Comparison of ENCODE assay signal across 9 cellular contexts in genomic region chr3:48112813-48113212, GRCh38.
DNase-seq lines count a peak whose midpoint lies in the region; ATAC-seq and TF ChIP-seq lines count a peak whose summit lies in the region.
"Had no signal": no experiment of that assay in that cellular context is flagged by ENCODE, and none has a peak within 500 bp of the region (broad histone marks: within the 10 kb centered on the region; RNA-seq: fewer than 3 reads in every experiment).

No MANE protein-coding gene starts in this region.

- H2BK15ac ChIP-seq in IMR-90 (ENCODE audit: low read depth, low read length) = no peak overlapping the region

- dilution Hi-C loops in IMR-90 (cut with HindIII; ENCODE audit: low sequenced_read_pairs, unreplicated experiment) = no loop called here

- H3K36me3 Mint-ChIP-seq in activated CD8-positive, alpha-beta memory T cell treated with anti-CD3 and anti-CD28 coated beads, Interleukin-2, amount 10 ng/mL, durations not matched to agents 7 days and 5 days = peaks cover 8% of the 10 kb centered on the region
- H3K36me3 Mint-ChIP-seq in activated naive CD8-positive, alpha-beta T cell treated with anti-CD3 and anti-CD28 coated beads, Interleukin-2, amount 10 ng/mL, durations not matched to agents 7 days and 5 days = no peaks in the 10 kb centered on the region

- peak overlapping the region; percentile 65 for H3K4me3 Mint-ChIP-seq in activated CD8-positive, alpha-beta memory T cell treated with anti-CD3 and anti-CD28 coated beads, Interleukin-2, amount 10 ng/mL, durations not matched to agents 7 days and 5 days
- peak overlapping the region; percentile 66 for H3K4me3 Mint-ChIP-seq in activated naive CD8-positive, alpha-beta T cell treated with anti-CD3 and anti-CD28 coated beads, Interleukin-2, amount 10 ng/mL, durations not matched to agents 7 days and 5 days

- no TSS peak for BruUV-seq in IMR-90 (replicated peaks; lab: Mats Ljungman, UMichigan)

- H3K9ac ChIP-seq in IMR-90 (ENCODE audit: low read depth, low read length) = no peak overlapping the region

- no peak overlapping the region for H4K91ac ChIP-seq in IMR-90 (ENCODE audit: insufficient read depth, low read depth, low read length)

- H3K27me3 ChIP-seq in IMR-90 (ENCODE audit: control insufficient read depth, insufficient read depth, low read length) (no peaks in the 10 kb centered on the region), tibial artery (no peaks in the 10 kb centered on the region)
- H3K27me3 ChIP-seq: foreskin keratinocyte had no signal

- H3K27ac Mint-ChIP-seq in activated CD8-positive, alpha-beta memory T cell treated with anti-CD3 and anti-CD28 coated beads, Interleukin-2, amount 10 ng/mL, durations not matched to agents 7 days and 5 days = peak overlapping the region; percentile 89
- H3K27ac Mint-ChIP-seq in activated naive CD8-positive, alpha-beta T cell treated with anti-CD3 and anti-CD28 coated beads, Interleukin-2, amount 10 ng/mL, durations not matched to agents 7 days and 5 days = peak overlapping the region; percentile 86

- no peaks in the 10 kb centered on the region for H3K9me1 ChIP-seq in IMR-90 (ENCODE audit: insufficient read depth, low read length)

- POLR2A ChIA-PET in IMR-90 (lab: Charles Lee; ENCODE audit: unreplicated experiment) = no interaction called here
- POLR2A ChIA-PET in activated naive CD8-positive, alpha-beta T cell treated with anti-CD3 and anti-CD28 coated beads, Interleukin-2, amount 10 ng/mL, durations not matched to agents 7 days and 5 days (lab: Charles Lee) = interaction anchor here (0.6 to 2.5 kb wide), 6 partner anchors 11 to 591 kb away, joined by 3 to 50 read pairs (median 4); no protein-coding TSS in a partner anchor

- H3K4me1 Mint-ChIP-seq in activated CD8-positive, alpha-beta memory T cell treated with anti-CD3 and anti-CD28 coated beads, Interleukin-2, amount 10 ng/mL, durations not matched to agents 7 days and 5 days = peaks cover 25% of the 10 kb centered on the region
- H3K4me1 Mint-ChIP-seq in activated naive CD8-positive, alpha-beta T cell treated with anti-CD3 and anti-CD28 coated beads, Interleukin-2, amount 10 ng/mL, durations not matched to agents 7 days and 5 days = peaks cover 15% of the 10 kb centered on the region

- no peak overlapping the region for H2AFZ ChIP-seq in IMR-90 (replicated peaks; ENCODE audit: low read length, poor library complexity)

- no peaks in the 10 kb centered on the region for H3K27me3 Mint-ChIP-seq in activated CD8-positive, alpha-beta memory T cell treated with anti-CD3 and anti-CD28 coated beads, Interleukin-2, amount 10 ng/mL, durations not matched to agents 7 days and 5 days
- peaks cover 4% of the 10 kb centered on the region for H3K27me3 Mint-ChIP-seq in activated naive CD8-positive, alpha-beta T cell treated with anti-CD3 and anti-CD28 coated beads, Interleukin-2, amount 10 ng/mL, durations not matched to agents 7 days and 5 days

- no peak overlapping the region for H2BK20ac ChIP-seq in IMR-90 (ENCODE audit: low read depth, low read length)

- H3K4me3 ChIP-seq in IMR-90 (ENCODE audit: insufficient read depth, low read depth, low read length) (no peak overlapping the region), tibial artery (peak overlapping the region in 1 of 2 donors; percentile 24)

- DNase-seq in activated CD8-positive, alpha-beta memory T cell treated with anti-CD3 and anti-CD28 coated beads, Interleukin-2, amount 10 ng/mL, durations not matched to agents 7 days and 5 days = no peak
- no peak for DNase-seq in activated CD8-positive, alpha-beta memory T cell treated with anti-CD3 and anti-CD28 coated beads for 24 hours
- DNase-seq in IMR-90 = no peak
- DNase-seq in activated naive CD8-positive, alpha-beta T cell treated with anti-CD3 and anti-CD28 coated beads, Interleukin-2, amount 10 ng/mL, durations not matched to agents 7 days and 5 days = no peak
- no peak for DNase-seq in tibial artery
- no peak for DNase-seq in midbrain (lab: John Stamatoyannopoulos, UW)
- no peak for DNase-seq in left ventricle myocardium superior
- no peak for DNase-seq in islet precursor cell
- DNase-seq: foreskin keratinocyte had no signal

- no peak overlapping the region for H2BK5ac ChIP-seq in IMR-90 (ENCODE audit: low read depth, low read length, poor library complexity, severe bottlenecking)

- H3K4ac ChIP-seq in IMR-90 (ENCODE audit: low read depth, low read length) = no peak overlapping the region

- intact Hi-C loops in IMR-90 (cut with micrococcal nuclease) (no loop called here), tibial artery (cut with DNase I; ENCODE audit: low total_unique reads) (no loop called here), left ventricle myocardium superior (cut with micrococcal nuclease) (no loop called here)

- H3K27ac ChIP-seq in IMR-90 (ENCODE audit: insufficient read depth, low read length) (no peak overlapping the region), tibial artery (peak overlapping the region; percentile 45 to 64)
- H3K27ac ChIP-seq: foreskin keratinocyte had no signal

- CTCF ChIA-PET in activated CD8-positive, alpha-beta memory T cell treated with anti-CD3 and anti-CD28 coated beads, Interleukin-2, amount 10 ng/mL, durations not matched to agents 7 days and 5 days (lab: Charles Lee) = interaction anchor here (0.6 to 2.1 kb wide), 6 partner anchors 10 to 157 kb away, joined by 3 to 11 read pairs (median 4); no protein-coding TSS in a partner anchor
- CTCF ChIA-PET in IMR-90 (lab: Yijun Ruan, JAX) = no interaction called here

- H4K8ac ChIP-seq in IMR-90 (ENCODE audit: low read depth in 2 of 2, low read length in 2 of 2) = no peak overlapping the region

- H3K4me1 ChIP-seq in IMR-90 (ENCODE audit: control insufficient read depth, insufficient read depth, low read length) = 0 out of 2 replicates have a peak, but pooled peaks cover 2% of the 10 kb centered on the region
- peaks cover 0 to 19% (median 2%) of the 10 kb centered on the region in 4 donors for H3K4me1 ChIP-seq in tibial artery

- no peak overlapping the region for H3K56ac ChIP-seq in IMR-90 (ENCODE audit: extremely low read depth, insufficient read depth, low read length)

- H3K36me3 ChIP-seq in IMR-90 (ENCODE audit: control insufficient read depth, insufficient read depth, low read length) = no peaks in the 10 kb centered on the region
- H3K36me3 ChIP-seq in tibial artery = no peaks in the 10 kb centered on the region

- no peak for ATAC-seq in activated CD8-positive, alpha-beta memory T cell treated with anti-CD3 and anti-CD28 coated beads, Interleukin-2, amount 10 ng/mL, durations not matched to agents 7 days and 5 days
- peak; percentile 14; the same call in 1 of the 2 replicates for ATAC-seq in IMR-90 (ENCODE audit: low read depth)
- no peak for ATAC-seq in activated naive CD8-positive, alpha-beta T cell treated with anti-CD3 and anti-CD28 coated beads, Interleukin-2, amount 10 ng/mL, durations not matched to agents 7 days and 5 days (ENCODE audit: low read depth)
- no peak for ATAC-seq in left ventricle myocardium superior
- ATAC-seq: foreskin keratinocyte had no signal

- H2AK9ac ChIP-seq in IMR-90 (replicated peaks; ENCODE audit: low read depth, low read length, poor library complexity) = no peak overlapping the region

- no CpG with 5 or more reads among the region's 1 CpG for WGBS in IMR-90 (ENCODE audit: extremely low coverage in 2 of 2, insufficient read length in 1 of 2), 2 experiments

- no peaks in the 10 kb centered on the region for H3K9me3 Mint-ChIP-seq in activated CD8-positive, alpha-beta memory T cell treated with anti-CD3 and anti-CD28 coated beads, Interleukin-2, amount 10 ng/mL, durations not matched to agents 7 days and 5 days (ENCODE audit: low read depth)
- no peaks in the 10 kb centered on the region for H3K9me3 Mint-ChIP-seq in activated naive CD8-positive, alpha-beta T cell treated with anti-CD3 and anti-CD28 coated beads, Interleukin-2, amount 10 ng/mL, durations not matched to agents 7 days and 5 days

- in situ Hi-C loops in IMR-90 (cut with MboI; ENCODE audit: low sequenced_read_pairs) = no loop called here

- no peak overlapping the region for H3K4me2 ChIP-seq in IMR-90 (ENCODE audit: low read depth, low read length)

- TF ChIP-seq POLR2A in IMR-90 (IDR thresholded peaks at IDR 0.05; ENCODE audit: low read depth, low read length) = no peak

- no peak overlapping the region for H2BK120ac ChIP-seq in IMR-90 (ENCODE audit: low read depth, low read length)

- H3K23ac ChIP-seq in IMR-90 (ENCODE audit: low read depth, low read length) = no peak overlapping the region

- no peaks in the 10 kb centered on the region for H4K20me1 ChIP-seq in IMR-90 (ENCODE audit: insufficient read depth, low read length)

- no peak overlapping the region for H3K14ac ChIP-seq in IMR-90 (replicated peaks; ENCODE audit: low read depth, low read length)

- no peak for TF ChIP-seq RAD21 in IMR-90 (IDR thresholded peaks at IDR 0.05; ENCODE audit: low read length)

- no peak overlapping the region for H2AK5ac ChIP-seq in IMR-90 (ENCODE audit: low read depth, low read length)

- H3K18ac ChIP-seq in IMR-90 (ENCODE audit: low read depth, low read length) = no peak overlapping the region

- H3K79me1 ChIP-seq in IMR-90 (ENCODE audit: low read depth in 1 of 2, low read length in 2 of 2) = no peaks in the 10 kb centered on the region

- H4K5ac ChIP-seq in IMR-90 (ENCODE audit: low read depth, low read length) = no peak overlapping the region

- TF ChIP-seq CTCF in IMR-90 (conservative IDR thresholded peaks at IDR 0.05; ENCODE audit: low read depth, low read length) (no peak), tibial artery (IDR thresholded peaks at IDR 0.05) (no peak)

- H3K9me3 ChIP-seq in IMR-90 (ENCODE audit: control insufficient read depth, insufficient read depth, low read length) = no peaks in the 10 kb centered on the region
- H3K9me3 ChIP-seq in tibial artery = no peaks in the 10 kb centered on the region

TF ChIP-seq in IMR-90, 13 proteins besides CTCF, POLR2A, EP300 and RAD21 (continues in another document):
- TF ChIP-seq RCOR1 (IDR thresholded peaks at IDR 0.05; ENCODE audit: insufficient replicate concordance, low read length) (no peak), USF2 (IDR thresholded peaks at IDR 0.05; ENCODE audit: low read depth, low read length) (no peak), MXI1 (IDR thresholded peaks at IDR 0.05; ENCODE audit: borderline replicate concordance, low read depth, low read length) (no peak), NFE2L2 (IDR thresholded peaks at IDR 0.05; ENCODE audit: low read depth, low read length) (no peak), CEBPB (IDR thresholded peaks at IDR 0.05; ENCODE audit: low read depth, low read length) (no peak)
